Comparison of ENCODE assay signal across 1 cellular context in the genomic region with DNA sequence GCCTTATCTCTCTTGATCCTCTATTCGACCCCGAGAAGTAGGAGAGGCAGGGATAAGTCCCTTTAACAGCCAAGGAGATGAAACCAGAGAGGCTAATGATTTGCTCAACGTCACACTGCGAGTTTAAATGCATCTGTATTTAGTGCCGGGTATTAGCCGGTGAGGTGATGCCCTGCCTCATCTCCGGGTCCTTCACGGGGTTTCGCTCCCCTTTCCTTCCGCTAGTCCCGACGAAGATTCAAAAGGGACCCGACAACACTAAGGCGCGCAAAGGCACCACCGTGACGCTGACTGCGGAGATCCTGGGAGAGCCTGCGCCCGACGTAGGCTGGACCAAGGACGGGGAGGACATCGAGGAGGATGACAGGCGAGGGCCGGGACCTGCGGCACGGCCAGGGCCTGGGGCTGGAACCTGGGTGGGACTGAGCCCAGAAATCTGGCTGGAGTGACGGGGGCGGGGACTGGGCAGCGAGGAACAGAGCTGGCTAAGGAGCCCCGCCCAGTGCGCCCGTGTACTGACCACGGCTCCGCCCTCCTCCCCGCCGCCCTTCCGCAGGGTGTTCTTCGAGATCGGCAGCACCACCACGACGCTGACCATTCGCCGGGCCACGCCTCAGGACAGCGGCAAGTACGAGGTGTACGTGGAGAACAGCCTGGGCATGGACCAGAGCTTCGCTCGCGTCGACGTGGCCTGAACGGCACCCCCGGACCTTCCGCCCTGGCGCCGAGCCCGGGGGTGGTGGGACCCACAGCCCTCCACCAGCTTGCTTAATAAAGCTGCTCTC.
TF ChIP-seq lines count a peak whose summit lies in the region.

No MANE protein-coding gene starts in this region.

TF ChIP-seq in HepG2, 621 proteins besides CTCF, POLR2A, EP300 and RAD21 (continued from another document and continues in another):
- TF ChIP-seq, protein P1, sequence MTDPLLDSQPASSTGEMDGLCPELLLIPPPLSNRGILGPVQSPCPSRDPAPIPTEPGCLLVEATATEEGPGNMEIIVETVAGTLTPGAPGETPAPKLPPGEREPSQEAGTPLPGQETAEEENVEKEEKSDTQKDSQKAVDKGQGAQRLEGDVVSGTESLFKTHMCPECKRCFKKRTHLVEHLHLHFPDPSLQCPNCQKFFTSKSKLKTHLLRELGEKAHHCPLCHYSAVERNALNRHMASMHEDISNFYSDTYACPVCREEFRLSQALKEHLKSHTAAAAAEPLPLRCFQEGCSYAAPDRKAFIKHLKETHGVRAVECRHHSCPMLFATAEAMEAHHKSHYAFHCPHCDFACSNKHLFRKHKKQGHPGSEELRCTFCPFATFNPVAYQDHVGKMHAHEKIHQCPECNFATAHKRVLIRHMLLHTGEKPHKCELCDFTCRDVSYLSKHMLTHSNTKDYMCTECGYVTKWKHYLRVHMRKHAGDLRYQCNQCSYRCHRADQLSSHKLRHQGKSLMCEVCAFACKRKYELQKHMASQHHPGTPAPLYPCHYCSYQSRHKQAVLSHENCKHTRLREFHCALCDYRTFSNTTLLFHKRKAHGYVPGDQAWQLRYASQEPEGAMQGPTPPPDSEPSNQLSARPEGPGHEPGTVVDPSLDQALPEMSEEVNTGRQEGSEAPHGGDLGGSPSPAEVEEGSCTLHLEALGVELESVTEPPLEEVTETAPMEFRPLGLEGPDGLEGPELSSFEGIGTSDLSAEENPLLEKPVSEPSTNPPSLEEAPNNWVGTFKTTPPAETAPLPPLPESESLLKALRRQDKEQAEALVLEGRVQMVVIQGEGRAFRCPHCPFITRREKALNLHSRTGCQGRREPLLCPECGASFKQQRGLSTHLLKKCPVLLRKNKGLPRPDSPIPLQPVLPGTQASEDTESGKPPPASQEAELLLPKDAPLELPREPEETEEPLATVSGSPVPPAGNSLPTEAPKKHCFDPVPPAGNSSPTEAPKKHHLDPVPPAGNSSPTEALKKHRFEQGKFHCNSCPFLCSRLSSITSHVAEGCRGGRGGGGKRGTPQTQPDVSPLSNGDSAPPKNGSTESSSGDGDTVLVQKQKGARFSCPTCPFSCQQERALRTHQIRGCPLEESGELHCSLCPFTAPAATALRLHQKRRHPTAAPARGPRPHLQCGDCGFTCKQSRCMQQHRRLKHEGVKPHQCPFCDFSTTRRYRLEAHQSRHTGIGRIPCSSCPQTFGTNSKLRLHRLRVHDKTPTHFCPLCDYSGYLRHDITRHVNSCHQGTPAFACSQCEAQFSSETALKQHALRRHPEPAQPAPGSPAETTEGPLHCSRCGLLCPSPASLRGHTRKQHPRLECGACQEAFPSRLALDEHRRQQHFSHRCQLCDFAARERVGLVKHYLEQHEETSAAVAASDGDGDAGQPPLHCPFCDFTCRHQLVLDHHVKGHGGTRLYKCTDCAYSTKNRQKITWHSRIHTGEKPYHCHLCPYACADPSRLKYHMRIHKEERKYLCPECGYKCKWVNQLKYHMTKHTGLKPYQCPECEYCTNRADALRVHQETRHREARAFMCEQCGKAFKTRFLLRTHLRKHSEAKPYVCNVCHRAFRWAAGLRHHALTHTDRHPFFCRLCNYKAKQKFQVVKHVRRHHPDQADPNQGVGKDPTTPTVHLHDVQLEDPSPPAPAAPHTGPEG (CRISPR knock-in tag; IDR thresholded peaks at IDR 0.05): no peak
- TF ChIP-seq, protein P2, sequence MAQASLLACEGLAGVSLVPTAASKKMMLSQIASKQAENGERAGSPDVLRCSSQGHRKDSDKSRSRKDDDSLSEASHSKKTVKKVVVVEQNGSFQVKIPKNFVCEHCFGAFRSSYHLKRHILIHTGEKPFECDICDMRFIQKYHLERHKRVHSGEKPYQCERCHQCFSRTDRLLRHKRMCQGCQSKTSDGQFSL (CRISPR knock-in tag; IDR thresholded peaks at IDR 0.05): no peak
- TF ChIP-seq ZKSCAN1 (IDR thresholded peaks at IDR 0.05; ENCODE audit: low read length) (no peak), POLR2AphosphoS2 (IDR thresholded peaks at IDR 0.05; ENCODE audit: low read depth, low read length) (no peak), FOXC1 (CRISPR knock-in tag; IDR thresholded peaks at IDR 0.05; ENCODE audit: borderline replicate concordance) (no peak; the same call in 1 of the 2 replicates), ZNF577 (CRISPR knock-in tag; IDR thresholded peaks at IDR 0.05; ENCODE audit: borderline replicate concordance, low read depth) (no peak), ERF (CRISPR knock-in tag; IDR thresholded peaks at IDR 0.05) (no peak), ZNF720 (CRISPR knock-in tag; IDR thresholded peaks at IDR 0.05) (no peak), ZNF792 (CRISPR knock-in tag; IDR thresholded peaks at IDR 0.05) (no peak), DNMT3B (CRISPR knock-in tag; conservative IDR thresholded peaks at IDR 0.05) (no peak), SRF (IDR thresholded peaks at IDR 0.05; ENCODE audit: low read depth, low read length) (no peak), SMARCE1 (IDR thresholded peaks at IDR 0.05; ENCODE audit: borderline replicate concordance) (no peak), EZH2 (conservative IDR thresholded peaks at IDR 0.05; ENCODE audit: low read depth, low read length) (peak; percentile 75; the same call in 1 of the 2 replicates), SOX6 (IDR thresholded peaks at IDR 0.05) (no peak), SOX6 (CRISPR knock-in tag; IDR thresholded peaks at IDR 0.05) (no peak), ZNF432 (CRISPR knock-in tag; IDR thresholded peaks at IDR 0.05; ENCODE audit: borderline replicate concordance) (no peak), PHF21A (CRISPR knock-in tag; IDR thresholded peaks at IDR 0.05) (no peak), ZBTB1 (CRISPR knock-in tag; IDR thresholded peaks at IDR 0.05; ENCODE audit: borderline replicate concordance) (no peak), SMAD3 (CRISPR knock-in tag; IDR thresholded peaks at IDR 0.05) (no peak; the same call in 1 of the 2 replicates), ZNF441 (CRISPR knock-in tag; IDR thresholded peaks at IDR 0.05; ENCODE audit: borderline replicate concordance) (no peak), RBM22 (optimal IDR thresholded peaks at IDR 0.05; ENCODE audit: low read length) (no peak), HNRNPH1 (optimal IDR thresholded peaks at IDR 0.05; ENCODE audit: low read depth, low read length) (no peak), NR2F6 (IDR thresholded peaks at IDR 0.05) (no peak), NR2F6 (CRISPR knock-in tag; IDR thresholded peaks at IDR 0.05) (peak; percentile 36; the same call in 1 of the 2 replicates), HOXA7 (CRISPR knock-in tag; IDR thresholded peaks at IDR 0.05) (no peak), FOXA1 (IDR thresholded peaks at IDR 0.05) (no peak), FOXA1 (CRISPR knock-in tag; IDR thresholded peaks at IDR 0.05) (no peak), EHMT2 (IDR thresholded peaks at IDR 0.05; ENCODE audit: borderline replicate concordance, low read depth, low read length) (no peak)
- TF ChIP-seq, protein P3, sequence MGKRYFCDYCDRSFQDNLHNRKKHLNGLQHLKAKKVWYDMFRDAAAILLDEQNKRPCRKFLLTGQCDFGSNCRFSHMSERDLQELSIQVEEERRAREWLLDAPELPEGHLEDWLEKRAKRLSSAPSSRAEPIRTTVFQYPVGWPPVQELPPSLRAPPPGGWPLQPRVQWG (CRISPR knock-in tag; IDR thresholded peaks at IDR 0.05; ENCODE audit: borderline replicate concordance, low read depth): no peak
- TF ChIP-seq, protein P4, sequence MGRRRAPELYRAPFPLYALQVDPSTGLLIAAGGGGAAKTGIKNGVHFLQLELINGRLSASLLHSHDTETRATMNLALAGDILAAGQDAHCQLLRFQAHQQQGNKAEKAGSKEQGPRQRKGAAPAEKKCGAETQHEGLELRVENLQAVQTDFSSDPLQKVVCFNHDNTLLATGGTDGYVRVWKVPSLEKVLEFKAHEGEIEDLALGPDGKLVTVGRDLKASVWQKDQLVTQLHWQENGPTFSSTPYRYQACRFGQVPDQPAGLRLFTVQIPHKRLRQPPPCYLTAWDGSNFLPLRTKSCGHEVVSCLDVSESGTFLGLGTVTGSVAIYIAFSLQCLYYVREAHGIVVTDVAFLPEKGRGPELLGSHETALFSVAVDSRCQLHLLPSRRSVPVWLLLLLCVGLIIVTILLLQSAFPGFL (CRISPR knock-in tag; IDR thresholded peaks at IDR 0.05): no peak
- TF ChIP-seq, protein P5, sequence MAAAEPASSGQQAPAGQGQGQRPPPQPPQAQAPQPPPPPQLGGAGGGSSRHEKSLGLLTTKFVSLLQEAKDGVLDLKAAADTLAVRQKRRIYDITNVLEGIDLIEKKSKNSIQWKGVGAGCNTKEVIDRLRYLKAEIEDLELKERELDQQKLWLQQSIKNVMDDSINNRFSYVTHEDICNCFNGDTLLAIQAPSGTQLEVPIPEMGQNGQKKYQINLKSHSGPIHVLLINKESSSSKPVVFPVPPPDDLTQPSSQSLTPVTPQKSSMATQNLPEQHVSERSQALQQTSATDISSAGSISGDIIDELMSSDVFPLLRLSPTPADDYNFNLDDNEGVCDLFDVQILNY (CRISPR knock-in tag; conservative IDR thresholded peaks at IDR 0.05): peak; percentile 42; the same call in 1 of the 2 replicates
- TF ChIP-seq, protein P6, sequence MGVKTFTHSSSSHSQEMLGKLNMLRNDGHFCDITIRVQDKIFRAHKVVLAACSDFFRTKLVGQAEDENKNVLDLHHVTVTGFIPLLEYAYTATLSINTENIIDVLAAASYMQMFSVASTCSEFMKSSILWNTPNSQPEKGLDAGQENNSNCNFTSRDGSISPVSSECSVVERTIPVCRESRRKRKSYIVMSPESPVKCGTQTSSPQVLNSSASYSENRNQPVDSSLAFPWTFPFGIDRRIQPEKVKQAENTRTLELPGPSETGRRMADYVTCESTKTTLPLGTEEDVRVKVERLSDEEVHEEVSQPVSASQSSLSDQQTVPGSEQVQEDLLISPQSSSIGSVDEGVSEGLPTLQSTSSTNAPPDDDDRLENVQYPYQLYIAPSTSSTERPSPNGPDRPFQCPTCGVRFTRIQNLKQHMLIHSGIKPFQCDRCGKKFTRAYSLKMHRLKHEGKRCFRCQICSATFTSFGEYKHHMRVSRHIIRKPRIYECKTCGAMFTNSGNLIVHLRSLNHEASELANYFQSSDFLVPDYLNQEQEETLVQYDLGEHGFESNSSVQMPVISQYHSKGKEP (CRISPR knock-in tag; IDR thresholded peaks at IDR 0.05): 0 out of 2 replicates have a peak, but pooled peaks have one; percentile 16
- TF ChIP-seq, protein P7, sequence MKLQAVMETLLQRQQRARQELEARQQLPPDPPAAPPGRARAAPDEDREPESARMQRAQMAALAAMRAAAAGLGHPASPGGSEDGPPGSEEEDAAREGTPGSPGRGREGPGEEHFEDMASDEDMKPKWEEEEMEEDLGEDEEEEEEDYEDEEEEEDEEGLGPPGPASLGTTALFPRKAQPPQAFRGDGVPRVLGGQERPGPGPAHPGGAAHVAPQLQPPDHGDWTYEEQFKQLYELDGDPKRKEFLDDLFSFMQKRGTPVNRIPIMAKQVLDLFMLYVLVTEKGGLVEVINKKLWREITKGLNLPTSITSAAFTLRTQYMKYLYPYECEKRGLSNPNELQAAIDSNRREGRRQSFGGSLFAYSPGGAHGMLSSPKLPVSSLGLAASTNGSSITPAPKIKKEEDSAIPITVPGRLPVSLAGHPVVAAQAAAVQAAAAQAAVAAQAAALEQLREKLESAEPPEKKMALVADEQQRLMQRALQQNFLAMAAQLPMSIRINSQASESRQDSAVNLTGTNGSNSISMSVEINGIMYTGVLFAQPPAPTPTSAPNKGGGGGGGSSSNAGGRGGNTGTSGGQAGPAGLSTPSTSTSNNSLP (IDR thresholded peaks at IDR 0.05; ENCODE audit: low read depth, low read length): no peak
- TF ChIP-seq, protein P8, sequence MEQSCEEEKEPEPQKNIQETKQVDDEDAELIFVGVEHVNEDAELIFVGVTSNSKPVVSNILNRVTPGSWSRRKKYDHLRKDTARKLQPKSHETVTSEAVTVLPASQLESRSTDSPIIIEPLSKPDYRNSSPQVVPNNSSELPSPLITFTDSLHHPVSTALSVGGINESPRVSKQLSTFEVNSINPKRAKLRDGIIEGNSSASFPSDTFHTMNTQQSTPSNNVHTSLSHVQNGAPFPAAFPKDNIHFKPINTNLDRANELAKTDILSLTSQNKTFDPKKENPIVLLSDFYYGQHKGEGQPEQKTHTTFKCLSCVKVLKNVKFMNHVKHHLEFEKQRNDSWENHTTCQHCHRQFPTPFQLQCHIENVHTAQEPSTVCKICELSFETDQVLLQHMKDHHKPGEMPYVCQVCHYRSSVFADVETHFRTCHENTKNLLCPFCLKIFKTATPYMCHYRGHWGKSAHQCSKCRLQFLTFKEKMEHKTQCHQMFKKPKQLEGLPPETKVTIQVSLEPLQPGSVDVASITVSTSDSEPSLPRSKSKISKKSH (CRISPR knock-in tag; IDR thresholded peaks at IDR 0.05; ENCODE audit: borderline replicate concordance): peak; percentile 19
- TF ChIP-seq, protein P9, sequence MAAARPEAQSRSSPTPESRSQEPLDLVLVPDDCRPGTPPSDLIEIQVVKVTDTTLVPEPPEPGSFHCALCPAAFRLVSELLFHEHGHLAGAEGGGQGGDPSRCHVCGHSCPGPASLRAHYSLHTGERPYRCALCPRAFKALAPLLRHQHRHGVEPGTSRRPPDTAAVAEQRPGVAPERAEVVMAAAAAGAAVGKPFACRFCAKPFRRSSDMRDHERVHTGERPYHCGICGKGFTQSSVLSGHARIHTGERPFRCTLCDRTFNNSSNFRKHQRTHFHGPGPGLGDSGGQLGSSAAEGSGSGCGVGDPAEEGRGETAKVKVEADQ (CRISPR knock-in tag; IDR thresholded peaks at IDR 0.05; ENCODE audit: borderline replicate concordance): peak; percentile 16; the same call in 1 of the 2 replicates
- TF ChIP-seq, protein P10, sequence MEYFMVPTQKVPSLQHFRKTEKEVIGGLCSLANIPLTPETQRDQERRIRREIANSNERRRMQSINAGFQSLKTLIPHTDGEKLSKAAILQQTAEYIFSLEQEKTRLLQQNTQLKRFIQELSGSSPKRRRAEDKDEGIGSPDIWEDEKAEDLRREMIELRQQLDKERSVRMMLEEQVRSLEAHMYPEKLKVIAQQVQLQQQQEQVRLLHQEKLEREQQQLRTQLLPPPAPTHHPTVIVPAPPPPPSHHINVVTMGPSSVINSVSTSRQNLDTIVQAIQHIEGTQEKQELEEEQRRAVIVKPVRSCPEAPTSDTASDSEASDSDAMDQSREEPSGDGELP (IDR thresholded peaks at IDR 0.05; ENCODE audit: borderline replicate concordance, low read depth): no peak; the same call in 1 of the 2 replicates
- TF ChIP-seq, protein P11, sequence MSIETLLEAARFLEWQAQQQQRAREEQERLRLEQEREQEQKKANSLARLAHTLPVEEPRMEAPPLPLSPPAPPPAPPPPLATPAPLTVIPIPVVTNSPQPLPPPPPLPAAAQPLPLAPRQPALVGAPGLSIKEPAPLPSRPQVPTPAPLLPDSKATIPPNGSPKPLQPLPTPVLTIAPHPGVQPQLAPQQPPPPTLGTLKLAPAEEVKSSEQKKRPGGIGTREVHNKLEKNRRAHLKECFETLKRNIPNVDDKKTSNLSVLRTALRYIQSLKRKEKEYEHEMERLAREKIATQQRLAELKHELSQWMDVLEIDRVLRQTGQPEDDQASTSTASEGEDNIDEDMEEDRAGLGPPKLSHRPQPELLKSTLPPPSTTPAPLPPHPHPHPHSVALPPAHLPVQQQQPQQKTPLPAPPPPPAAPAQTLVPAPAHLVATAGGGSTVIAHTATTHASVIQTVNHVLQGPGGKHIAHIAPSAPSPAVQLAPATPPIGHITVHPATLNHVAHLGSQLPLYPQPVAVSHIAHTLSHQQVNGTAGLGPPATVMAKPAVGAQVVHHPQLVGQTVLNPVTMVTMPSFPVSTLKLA (IDR thresholded peaks at IDR 0.05): no peak
- TF ChIP-seq, protein P12, sequence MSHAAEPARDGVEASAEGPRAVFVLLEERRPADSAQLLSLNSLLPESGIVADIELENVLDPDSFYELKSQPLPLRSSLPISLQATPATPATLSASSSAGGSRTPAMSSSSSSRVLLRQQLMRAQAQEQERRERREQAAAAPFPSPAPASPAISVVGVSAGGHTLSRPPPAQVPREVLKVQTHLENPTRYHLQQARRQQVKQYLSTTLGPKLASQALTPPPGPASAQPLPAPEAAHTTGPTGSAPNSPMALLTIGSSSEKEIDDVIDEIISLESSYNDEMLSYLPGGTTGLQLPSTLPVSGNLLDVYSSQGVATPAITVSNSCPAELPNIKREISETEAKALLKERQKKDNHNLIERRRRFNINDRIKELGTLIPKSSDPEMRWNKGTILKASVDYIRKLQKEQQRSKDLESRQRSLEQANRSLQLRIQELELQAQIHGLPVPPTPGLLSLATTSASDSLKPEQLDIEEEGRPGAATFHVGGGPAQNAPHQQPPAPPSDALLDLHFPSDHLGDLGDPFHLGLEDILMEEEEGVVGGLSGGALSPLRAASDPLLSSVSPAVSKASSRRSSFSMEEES (CRISPR knock-in tag; IDR thresholded peaks at IDR 0.05): no peak
